ENCODE assay signal across 8 cellular contexts in genomic region chr5:168578506-168579205, GRCh38. TPM values are rescaled to one million over a fixed set of nuclear protein-coding genes. Genes with fewer than 3 reads are reported as not detected.
DNase-seq lines count a peak whose midpoint lies in the region; ATAC-seq, FAIRE-seq and TF ChIP-seq lines count a peak whose summit lies in the region.

No MANE protein-coding gene starts in this region.

- peaks cover 58% of the 10 kb centered on the region for H3K79me2 ChIP-seq in DND-41 (ENCODE audit: insufficient read depth, low read length)

- TF ChIP-seq CTCF in DND-41 (IDR thresholded peaks at IDR 0.05; ENCODE audit: borderline replicate concordance, extremely low read depth, low read length, poor library complexity, severe bottlenecking): peak; percentile 11
- no peak for TF ChIP-seq CTCF in HL-60 (IDR thresholded peaks at IDR 0.05; ENCODE audit: insufficient read depth, low read length)
- TF ChIP-seq CTCF in VCaP (conservative IDR thresholded peaks at IDR 0.05): no peak
- TF ChIP-seq CTCF in pancreas (IDR thresholded peaks at IDR 0.05): no peak

- 0 to 1% methylated on average over 32 of the region's 32 CpGs for WGBS in pancreas, 2 donors

- FAIRE-seq in pancreas (lab: Jason Lieb, UNC): no peak

- H3K27me3 ChIP-seq in DND-41 (ENCODE audit: insufficient read depth, low read length, poor library complexity) (no peaks in the 10 kb centered on the region), HL-60 (ENCODE audit: insufficient read depth, poor library complexity, severe bottlenecking) (no peaks in the 10 kb centered on the region), pancreas (no peaks in the 10 kb centered on the region)

- no peaks in the 10 kb centered on the region for H3K9me3 ChIP-seq in DND-41 (ENCODE audit: insufficient read depth, low read length, severe bottlenecking)
- H3K9me3 ChIP-seq in pancreas: no peaks in the 10 kb centered on the region

- H3K27ac ChIP-seq in DND-41 (ENCODE audit: low read length): peak overlapping the region; percentile 90
- H3K27ac ChIP-seq in HL-60 (replicated peaks): peak overlapping the region; percentile 92
- H3K27ac ChIP-seq in VCaP: peak overlapping the region; percentile 87
- peak overlapping the region; percentile 83 to 94 (median 90) for H3K27ac ChIP-seq in pancreas

- H3K4me1 ChIP-seq in DND-41 (ENCODE audit: insufficient read depth, low read length) (peaks cover 36% of the 10 kb centered on the region), pancreas (peaks cover 0 to 11% (median 0%) of the 10 kb centered on the region in 3 donors)

- H3K4me3 ChIP-seq in DND-41 (ENCODE audit: low read depth in 1 of 2, low read length in 2 of 2) (peak overlapping the region; percentile 95 to 96), HL-60 (replicated peaks; ENCODE audit: insufficient read depth, low read length) (peak overlapping the region; percentile 93), pancreas (peak overlapping the region; percentile 76 to 93 (median 78))

- H4K20me1 ChIP-seq in DND-41 (ENCODE audit: insufficient read depth, low read length): peaks cover 50% of the 10 kb centered on the region

- ATAC-seq in DND-41 (ENCODE audit: insufficient read depth, low read depth) (peak; percentile 0; the same call in 2 of the 3 replicates), GM21360 (IDR thresholded peaks at IDR 0.05; ENCODE audit: unreplicated experiment) (peak; percentile 8), pancreas (peak; percentile 17 to 31 (median 26))

- H3K9ac ChIP-seq in DND-41 (ENCODE audit: low read depth, low read length): peak overlapping the region; percentile 97

- intact Hi-C loops in pancreas (cut with DNase I): no loop called here

- DNase-seq in DND-41 (no peak), HL-60 (ENCODE audit: low read depth in 1 of 2, low spot score in 1 of 2) (no peak), fibroblast of the conjunctiva (ENCODE audit: low read depth) (peak; percentile 23), pancreas (peak in 1 of 6 donors; percentile 32), glomerular visceral epithelial cell (ENCODE audit: extremely low spot score) (no peak)
- DNase-seq in stimulated activated CD4-positive, alpha-beta T cell treated with anti-CD3 and anti-CD28 coated beads, Interleukin-2, amount 100 ng/mL, for 48 hours: no peak

- H2AFZ ChIP-seq in DND-41 (ENCODE audit: low read depth, low read length): peak overlapping the region; percentile 68

- peaks cover 38% of the 10 kb centered on the region for H3K36me3 ChIP-seq in DND-41 (ENCODE audit: insufficient read depth, low read length)
- H3K36me3 ChIP-seq in pancreas: no peaks in the 10 kb centered on the region

- H3K4me2 ChIP-seq in DND-41 (ENCODE audit: insufficient read depth, low read length): peak overlapping the region; percentile 76

RNA-seq across cellular contexts. Expression of gene PANK3, which starts 0.5 kb away (rescaled TPM):
- 10 to 100 TPM; 12.8 to 25.8 (median 20.5) TPM for total RNA-seq in pancreas
- polyA plus RNA-seq in pancreas: 1 to 10 TPM; 2.2 to 6.0 TPM

RNA-seq across cellular contexts. Expression of gene FBLL1, which starts 49.6 kb away (rescaled TPM):
- total RNA-seq in pancreas: 1 to 10 TPM in 1 of 6 donors, under 1 TPM in 4, not detected in 1; 0.31 to 1.5 (median 0.82) TPM
- polyA plus RNA-seq in pancreas: 1 to 10 TPM; 1.3 to 5.4 TPM
